In the genomic region with DNA sequence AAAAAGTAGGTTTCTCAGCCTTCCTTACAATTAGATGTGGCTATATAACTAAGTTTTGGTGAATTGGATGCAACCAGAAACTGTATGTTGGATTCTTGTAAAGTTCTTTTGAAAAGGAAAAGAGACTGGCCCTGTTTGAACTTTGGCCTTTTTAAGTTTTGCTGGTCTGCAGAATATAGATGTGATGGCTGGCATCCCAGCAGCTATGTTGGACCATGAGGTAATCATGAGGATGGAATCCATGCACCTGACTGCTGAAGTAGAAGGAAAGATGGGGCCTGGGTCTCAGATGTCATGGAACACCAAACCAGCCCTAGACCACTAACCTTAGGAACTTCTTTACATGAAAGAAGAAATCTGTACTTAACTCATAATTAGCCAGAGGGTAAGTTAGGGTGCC, we compare ENCODE assay signal across 36 cellular contexts.
"Had no signal": no experiment of that assay in that cellular context is flagged by ENCODE, and none has a peak within 500 bp of the region (broad histone marks: within the 10 kb centered on the region; RNA-seq: fewer than 3 reads in every experiment).

No MANE protein-coding gene starts in this region.

- H3K36me3 ChIP-seq: MG63 had no signal

- H3K4me3 ChIP-seq: MG63 had no signal

- DNase-seq: Karpas-422, Kasumi-1, MG63, MM.1S, MV-4-11, NCI-H1048, NCI-H1092, NCI-H1092 treated with DMSO at 0.1 percent for 48 hours, NCI-H1105, NCI-H1105 treated with DMSO at 0.1 percent for 48 hours, NCI-H1417, NCI-H1417 treated with DMSO at 0.1 percent for 48 hours, NCI-H1436, NCI-H1436 treated with DMSO at 0.1 percent for 48 hours, NCI-H146, NCI-H1694, NCI-H1694 treated with DMSO at 0.1 percent for 48 hours, NCI-H187, NCI-H187 treated with DMSO at 0.1 percent for 48 hours, NCI-H1930, NCI-H2029, NCI-H2029 treated with DMSO at 0.1 percent for 48 hours, NCI-H2081, NCI-H2081 treated with DMSO at 0.1 percent for 48 hours, NCI-H2107, NCI-H2171, NCI-H2171 treated with DMSO at 0.1 percent for 48 hours, NCI-H2227 treated with DMSO at 0.1 percent for 48 hours, NCI-H226, NCI-H345, NCI-H446, NCI-H446 treated with DMSO at 0.1 percent for 48 hours, NCI-H510A, NCI-H510A treated with DMSO at 0.1 percent for 48 hours, NCI-H524, NCI-H524 treated with DMSO at 0.1 percent for 48 hours had no signal

- H3K9me3 ChIP-seq: MG63 had no signal

- H3K27me3 ChIP-seq: MG63 had no signal
